8 cellular contexts compared by ENCODE assay signal in genomic region chr1:213050745-213051126, GRCh38. TPM values are rescaled to one million over a fixed set of nuclear protein-coding genes. Genes with fewer than 3 reads are reported as not detected.
DNase-seq lines count a peak whose midpoint lies in the region; ATAC-seq, FAIRE-seq and TF ChIP-seq lines count a peak whose summit lies in the region.

No MANE protein-coding gene starts in this region.

- H3K27me3 ChIP-seq in breast epithelium (peaks cover 0 to 11% of the 10 kb centered on the region in 2 donors), mesendoderm (ENCODE audit: insufficient read depth, low read length, poor library complexity) (no peaks in the 10 kb centered on the region)

- peak overlapping the region; percentile 75 to 94 for H3K27ac ChIP-seq in A549
- peak overlapping the region; percentile 81 to 87 for H3K27ac ChIP-seq in breast epithelium
- no peak overlapping the region for H3K27ac ChIP-seq in mesendoderm (ENCODE audit: low read depth, low read length)

- 15% methylated on average over 15 of the region's 15 CpGs for WGBS in A549 (ENCODE audit: missing lambda C conversion rate)
- whole genome bisulfite sequencing in mesendoderm (ENCODE audit: extremely low coverage, insufficient coverage, low lambda C conversion rate): no CpG with 5 or more reads among the region's 15 CpGs

- peak overlapping the region; percentile 68 for H4K8ac ChIP-seq in mesendoderm (ENCODE audit: low read depth, low read length)

- H3K79me2 ChIP-seq in mesendoderm (ENCODE audit: control insufficient read depth, insufficient read depth, low read length): peaks cover 7% of the 10 kb centered on the region

- H3K4me3 ChIP-seq in A549: peak overlapping the region; percentile 96
- H3K4me3 ChIP-seq in breast epithelium: peak overlapping the region; percentile 86 to 96 (median 94)
- no peak overlapping the region for H3K4me3 ChIP-seq in mesendoderm (ENCODE audit: low read length)

- H3K56ac ChIP-seq in mesendoderm (ENCODE audit: low read length): peak overlapping the region; percentile 81

- H3K18ac ChIP-seq in mesendoderm (ENCODE audit: low read length): peak overlapping the region; percentile 10

- TF ChIP-seq CTCF in A549 (IDR thresholded peaks at IDR 0.05) (no peak), breast epithelium (IDR thresholded peaks at IDR 0.05) (no peak)

- POLR2A ChIA-PET in A549 (lab: Yijun Ruan, JAX): interaction anchor here (1.0 kb wide), 2 partner anchors 10 to 22 kb away, joined by 3 to 7 read pairs; no protein-coding TSS in a partner anchor

- ATAC-seq in A549: peak; percentile 78
- peak; percentile 28 for ATAC-seq in GM19043 (IDR thresholded peaks at IDR 0.05; ENCODE audit: low read depth, unreplicated experiment)
- ATAC-seq in HG03521 (IDR thresholded peaks at IDR 0.05; ENCODE audit: unreplicated experiment): peak; percentile 25

- no peak for TF ChIP-seq RAD21 in A549 (conservative IDR thresholded peaks at IDR 0.05 in 1 of 2, IDR thresholded peaks at IDR 0.05 in 1 of 2)

- H2BK5ac ChIP-seq in mesendoderm (ENCODE audit: low read length): no peak overlapping the region

- H2BK120ac ChIP-seq in mesendoderm (ENCODE audit: low read depth, low read length): no peak overlapping the region

- H3K4ac ChIP-seq in mesendoderm (ENCODE audit: low read depth, low read length): no peak overlapping the region

- H3K79me1 ChIP-seq in mesendoderm (ENCODE audit: low read length): peaks cover under 1% of the 10 kb centered on the region

- no peak overlapping the region for H4K5ac ChIP-seq in mesendoderm (ENCODE audit: low read length)

- DNase-seq in A549 (ENCODE audit: low read depth in 1 of 2, low spot score in 1 of 2) (no peak), breast epithelium (ENCODE audit: low spot score in 2 of 2) (no peak), mesendoderm (no peak), hippocampal formation (lab: John Stamatoyannopoulos, UW) (no peak), cerebellar cortex (ENCODE audit: low spot score) (no peak)
- no peak for DNase-seq in effector CD8-positive, alpha-beta T cell (lab: John Stamatoyannopoulos, UW)

- H3K9ac ChIP-seq in mesendoderm (ENCODE audit: low read length): peak overlapping the region; percentile 83

- FAIRE-seq in A549 (lab: Jason Lieb, UNC): no peak

- no peaks in the 10 kb centered on the region for H3K36me3 ChIP-seq in breast epithelium
- no peaks in the 10 kb centered on the region for H3K36me3 ChIP-seq in mesendoderm (ENCODE audit: control insufficient read depth, insufficient read depth, low read length)

- no peaks in the 10 kb centered on the region for H3K9me3 ChIP-seq in A549
- H3K9me3 ChIP-seq in breast epithelium: no peaks in the 10 kb centered on the region

- CTCF ChIA-PET in A549 (lab: Yijun Ruan, JAX): interaction anchor here (1.5 kb wide), 1 partner anchor 47 kb away, joined by 4 read pairs; no protein-coding TSS in a partner anchor

- TF ChIP-seq EP300 in A549 (IDR thresholded peaks at IDR 0.05): no peak

- H3K23ac ChIP-seq in mesendoderm (ENCODE audit: low read length): no peak overlapping the region

- peak overlapping the region; percentile 90 for H3K4me2 ChIP-seq in A549
- peak overlapping the region; percentile 58 for H3K4me2 ChIP-seq in mesendoderm (ENCODE audit: low read length)

- intact Hi-C loops in breast epithelium (cut with DNase I; ENCODE audit: low total_unique reads): no loop called here

- peaks cover 28% of the 10 kb centered on the region for H3K4me1 ChIP-seq in A549
- H3K4me1 ChIP-seq in breast epithelium: no peaks in the 10 kb centered on the region
- no peaks in the 10 kb centered on the region for H3K4me1 ChIP-seq in mesendoderm (ENCODE audit: control insufficient read depth, low read depth, low read length)

- no peak for TF ChIP-seq POLR2A in A549 (IDR thresholded peaks at IDR 0.05; ENCODE audit: low read length)
- TF ChIP-seq POLR2A in breast epithelium (IDR thresholded peaks at IDR 0.05): no peak

- no peak overlapping the region for H2AK5ac ChIP-seq in mesendoderm (ENCODE audit: low read length)

- H2BK15ac ChIP-seq in mesendoderm (replicated peaks; ENCODE audit: low read depth): no peak overlapping the region

TF ChIP-seq in A549, 52 proteins besides CTCF, POLR2A, EP300 and RAD21:
- no peak for TF ChIP-seq ESRRA (IDR thresholded peaks at IDR 0.05; ENCODE audit: borderline replicate concordance, low read length)
- TF ChIP-seq ZFP36 (IDR thresholded peaks at IDR 0.05; ENCODE audit: borderline replicate concordance, partially characterized antibody): no peak
- TF ChIP-seq SREBF2 (IDR thresholded peaks at IDR 0.05): no peak
- peak; percentile 94; the same call in 1 of the 2 replicates for TF ChIP-seq HOXB13 (CRISPR knock-in tag; IDR thresholded peaks at IDR 0.05; ENCODE audit: low read depth)
- TF ChIP-seq BCL3 (IDR thresholded peaks at IDR 0.05): no peak
- TF ChIP-seq, protein P1, sequence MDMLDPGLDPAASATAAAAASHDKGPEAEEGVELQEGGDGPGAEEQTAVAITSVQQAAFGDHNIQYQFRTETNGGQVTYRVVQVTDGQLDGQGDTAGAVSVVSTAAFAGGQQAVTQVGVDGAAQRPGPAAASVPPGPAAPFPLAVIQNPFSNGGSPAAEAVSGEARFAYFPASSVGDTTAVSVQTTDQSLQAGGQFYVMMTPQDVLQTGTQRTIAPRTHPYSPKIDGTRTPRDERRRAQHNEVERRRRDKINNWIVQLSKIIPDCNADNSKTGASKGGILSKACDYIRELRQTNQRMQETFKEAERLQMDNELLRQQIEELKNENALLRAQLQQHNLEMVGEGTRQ (IDR thresholded peaks at IDR 0.05): no peak
- TF ChIP-seq TP53 (CRISPR knock-in tag; IDR thresholded peaks at IDR 0.05): 0 out of 2 replicates have a peak, but pooled peaks have one; percentile 13
- TF ChIP-seq HOXA7 (CRISPR knock-in tag; IDR thresholded peaks at IDR 0.05): no peak
- TF ChIP-seq, protein P2, sequence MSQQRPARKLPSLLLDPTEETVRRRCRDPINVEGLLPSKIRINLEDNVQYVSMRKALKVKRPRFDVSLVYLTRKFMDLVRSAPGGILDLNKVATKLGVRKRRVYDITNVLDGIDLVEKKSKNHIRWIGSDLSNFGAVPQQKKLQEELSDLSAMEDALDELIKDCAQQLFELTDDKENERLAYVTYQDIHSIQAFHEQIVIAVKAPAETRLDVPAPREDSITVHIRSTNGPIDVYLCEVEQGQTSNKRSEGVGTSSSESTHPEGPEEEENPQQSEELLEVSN (IDR thresholded peaks at IDR 0.05; ENCODE audit: borderline replicate concordance, low read depth): no peak
TF ChIP-seq in A549: peak in this region for 2.

RNA-seq across cellular contexts. Expression of gene RPS6KC1, which starts 0.3 kb away (rescaled TPM):
- polyA plus RNA-seq in A549 (2011; rRNA removed) (21.7 and 25.4 TPM in 2 replicates), A549 (2017; fragmentation: RNase III; extraction: RNeasy Plus Mini Kit Qiagen cat#74134 plus additional on column Dnase treatment) (10.4 to 11.7 TPM (median 10.5 TPM) in 3 replicates)
- 3.4 and 4.0 TPM in 2 replicates for polyA plus RNA-seq in A549 (2012; cell fraction: cytosol; rRNA removed)
- polyA plus RNA-seq in A549 (2012; cell fraction: nucleus; rRNA removed): 2.3 and 3.9 TPM in 2 replicates
- polyA minus RNA-seq in A549 (2011; rRNA and poly(A)+ RNA removed): 12.0 and 16.6 TPM in 2 replicates
- total RNA-seq in breast epithelium: 10 to 100 TPM; 26.2 to 32.1 (median 28.2) TPM
- 9.9 TPM for polyA plus RNA-seq in mesendoderm (2013, experiment 1 of 2)
- polyA plus RNA-seq in mesendoderm (2013, experiment 2 of 2): 9.5 TPM

RNA-seq across cellular contexts. Expression of gene ANGEL2, which starts 35.1 kb away (rescaled TPM):
- polyA plus RNA-seq in A549 (2011; rRNA removed) (38.9 and 42.3 TPM in 2 replicates), A549 (2017; fragmentation: RNase III; extraction: RNeasy Plus Mini Kit Qiagen cat#74134 plus additional on column Dnase treatment) (19.4 to 22.1 TPM (median 20.4 TPM) in 3 replicates)
- polyA plus RNA-seq in A549 (2012; cell fraction: cytosol; rRNA removed): 7.7 and 8.9 TPM in 2 replicates
- 10.5 and 19.1 TPM in 2 replicates for polyA plus RNA-seq in A549 (2012; cell fraction: nucleus; rRNA removed)
- polyA minus RNA-seq in A549 (2011; rRNA and poly(A)+ RNA removed): 23.2 and 23.8 TPM in 2 replicates
- total RNA-seq in breast epithelium: 10 to 100 TPM; 60.5 to 84.0 (median 72.4) TPM
- polyA plus RNA-seq in mesendoderm (2013, experiment 1 of 2): 20.8 TPM
- 20.1 TPM for polyA plus RNA-seq in mesendoderm (2013, experiment 2 of 2)

Comparison
In these comparisons a context has a peak if more than half of its experiments do, and no peak if none do; other contexts are left out.
1. ATAC-seq: peak in every context shown above with its lines; median percentile 78 in A549; 28 in GM19043; 25 in HG03521.